Comparison of ENCODE assay signal across 1 cellular context in genomic region chr4:158746537-158746936, GRCh38. TPM values are rescaled to one million over a fixed set of nuclear protein-coding genes. Genes with fewer than 3 reads are reported as not detected.
"Had no signal": no experiment of that assay in that cellular context is flagged by ENCODE, and none has a peak within 500 bp of the region (broad histone marks: within the 10 kb centered on the region; RNA-seq: fewer than 3 reads in every experiment).

No MANE protein-coding gene starts in this region.

RNA-seq across cellular contexts. Expression of gene FNIP2, which starts 22.3 kb away (rescaled TPM):
- total RNA-seq: activated B cell treated with CpG ODN at 0.5 μM for 24 hours had no signal
